ENCODE assay signal across 18 cellular contexts in the genomic region with DNA sequence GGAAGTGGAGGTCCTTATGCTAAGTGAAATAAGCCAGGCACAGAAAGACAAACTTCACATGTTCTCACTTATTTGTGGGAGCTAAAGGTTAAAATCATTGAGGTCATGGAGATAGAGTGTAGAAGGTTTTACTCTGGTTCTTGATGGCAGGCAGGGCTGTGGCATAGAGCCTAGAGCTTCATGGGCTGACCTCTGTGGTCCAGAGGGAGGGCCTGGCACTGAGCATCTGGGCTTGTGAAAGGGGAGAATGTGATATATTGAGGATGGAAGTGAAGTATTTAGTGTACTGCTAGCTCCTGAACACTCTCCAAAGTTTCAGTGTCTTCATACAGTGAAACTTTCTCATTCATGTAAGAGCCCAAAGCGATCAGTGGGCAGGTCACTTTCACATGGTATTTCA.
DNase-seq lines count a peak whose midpoint lies in the region; ATAC-seq and TF ChIP-seq lines count a peak whose summit lies in the region.
"Had no signal": no experiment of that assay in that cellular context is flagged by ENCODE, and none has a peak within 500 bp of the region (broad histone marks: within the 10 kb centered on the region; RNA-seq: fewer than 3 reads in every experiment).

No MANE protein-coding gene starts in this region.

- H3K9me3 ChIP-seq in mesenchymal stem cell (ENCODE audit: control insufficient read depth, low read length): no peaks in the 10 kb centered on the region
- H3K9me3 ChIP-seq: BLaER1 treated with 17β-estradiol and CSF1 and Interleukin-3, amounts not matched to agents 10 nM and 100 nM; HAP-1; SJCRH30 had no signal

- H4K8ac ChIP-seq in mesenchymal stem cell (ENCODE audit: low read length): no peak overlapping the region

- peak overlapping the region; percentile 96 for H3K27ac Mint-ChIP-seq in HFFc6
- H3K27ac Mint-ChIP-seq: CD8-positive, alpha-beta T cell had no signal

- H2BK12ac ChIP-seq in mesenchymal stem cell (ENCODE audit: low read length in 2 of 2): no peak overlapping the region

- H3K79me1 ChIP-seq in mesenchymal stem cell (replicated peaks; ENCODE audit: low read length, poor library complexity, severe bottlenecking): no peaks in the 10 kb centered on the region

- H3K4me1 Mint-ChIP-seq in HFFc6 (ENCODE audit: low read depth): peaks cover 50% of the 10 kb centered on the region

- no peak for ATAC-seq in GM21447 (IDR thresholded peaks at IDR 0.05; ENCODE audit: unreplicated experiment)
- ATAC-seq: CD8-positive, alpha-beta T cell had no signal

- no peak overlapping the region for H3K14ac ChIP-seq in mesenchymal stem cell (ENCODE audit: low read length in 2 of 2)

- H3K36me3 ChIP-seq in mesenchymal stem cell (ENCODE audit: control insufficient read depth in 1 of 2, insufficient read depth in 2 of 2, low read depth in 1 of 2, low read length in 2 of 2): peaks cover 2 to 9% of the 10 kb centered on the region in 2 experiments
- H3K36me3 ChIP-seq: BLaER1 treated with 17β-estradiol and CSF1 and Interleukin-3, amounts not matched to agents 10 nM and 100 nM; HAP-1 had no signal

- H3K4me3 Mint-ChIP-seq in HFFc6: no peak overlapping the region
- H3K4me3 Mint-ChIP-seq: CD8-positive, alpha-beta T cell had no signal

- no peak overlapping the region for H3K27ac ChIP-seq in mesenchymal stem cell (ENCODE audit: low read length, poor library complexity, severe bottlenecking)
- H3K27ac ChIP-seq: BLaER1 treated with 17β-estradiol and CSF1 and Interleukin-3, amounts not matched to agents 10 nM and 100 nM; KMS-11; SJCRH30 had no signal

- H2BK5ac ChIP-seq in mesenchymal stem cell (ENCODE audit: low read depth, low read length, poor library complexity, severe bottlenecking): no peak overlapping the region

- no peak overlapping the region for H3K4ac ChIP-seq in mesenchymal stem cell (ENCODE audit: low read depth in 1 of 2, low read length in 2 of 2)

- peaks cover 3% of the 10 kb centered on the region for H3K4me1 ChIP-seq in mesenchymal stem cell (ENCODE audit: control insufficient read depth, insufficient read depth, low read depth, low read length)
- H3K4me1 ChIP-seq: HAP-1, SJCRH30 had no signal

- H3K9me3 Mint-ChIP-seq in HFFc6: no peaks in the 10 kb centered on the region
- H3K9me3 Mint-ChIP-seq: CD8-positive, alpha-beta T cell had no signal

- H3K23ac ChIP-seq in mesenchymal stem cell (ENCODE audit: low read length in 2 of 2): no peak overlapping the region

- H3K4me3 ChIP-seq in AG10803 (ENCODE audit: low read length) (no peak overlapping the region), mesenchymal stem cell (ENCODE audit: insufficient read depth in 1 of 2, low read depth in 1 of 2, low read length in 2 of 2) (no peak overlapping the region)
- H3K4me3 ChIP-seq: BLaER1 treated with 17β-estradiol and CSF1 and Interleukin-3, amounts not matched to agents 10 nM and 100 nM; HAP-1; SJCRH30 had no signal

- no peaks in the 10 kb centered on the region for H3K27me3 Mint-ChIP-seq in HFFc6 (ENCODE audit: insufficient read depth)

- no peak overlapping the region for H2BK120ac ChIP-seq in mesenchymal stem cell (ENCODE audit: low read depth, low read length)

- no peak overlapping the region for H3K18ac ChIP-seq in mesenchymal stem cell (ENCODE audit: low read depth in 1 of 2, low read length in 2 of 2)

- no peak overlapping the region for H3K4me2 ChIP-seq in mesenchymal stem cell (ENCODE audit: low read length, poor library complexity, severe bottlenecking)
- H3K4me2 ChIP-seq: KMS-11 had no signal

- no peak overlapping the region for H2AFZ ChIP-seq in mesenchymal stem cell (ENCODE audit: low read depth, low read length)

- peak; percentile 68 for DNase-seq in AG10803 (ENCODE audit: low read depth)
- DNase-seq in HFFc6: no peak
- peak; percentile 94 for DNase-seq in fibroblast of gingiva (ENCODE audit: low read depth)
- no peak for DNase-seq in mesenchymal stem cell
- no peak for DNase-seq in NCI-H1105 treated with DMSO at 0.1 percent for 48 hours (lab: John Stamatoyannopoulos, UW)
- DNase-seq in SHP77 (lab: John Stamatoyannopoulos, UW): no peak
- DNase-seq in OCI-M1 (lab: John Stamatoyannopoulos, UW): no peak
- DNase-seq: Calu3; CD8-positive, alpha-beta T cell; NCI-H1436; NCI-H1930; NCI-H345; NCI-H526; SJCRH30 had no signal

- peak overlapping the region; percentile 74 for H2AK5ac ChIP-seq in mesenchymal stem cell (ENCODE audit: low read length, severe bottlenecking)

- H3K9ac ChIP-seq in mesenchymal stem cell (ENCODE audit: low read length): peak overlapping the region; percentile 73
- H3K9ac ChIP-seq: BLaER1 treated with 17β-estradiol and CSF1 and Interleukin-3, amounts not matched to agents 10 nM and 100 nM; KMS-11 had no signal

- 86% methylated on average over 1 of the region's 1 CpG for WGBS in mesenchymal stem cell

- no peak overlapping the region for H2BK15ac ChIP-seq in mesenchymal stem cell (ENCODE audit: low read depth, poor library complexity, severe bottlenecking)

- TF ChIP-seq CTCF in AG10803 (conservative IDR thresholded peaks at IDR 0.05; ENCODE audit: low read length) (no peak), HFFc6 (IDR thresholded peaks at IDR 0.05) (no peak)

- H4K91ac ChIP-seq in mesenchymal stem cell (ENCODE audit: low read length): no peak overlapping the region

- H3K27me3 ChIP-seq in mesenchymal stem cell (ENCODE audit: control insufficient read depth in 1 of 2, insufficient read depth in 1 of 2, low read length in 2 of 2): no peaks in the 10 kb centered on the region
- H3K27me3 ChIP-seq: BLaER1 treated with 17β-estradiol and CSF1 and Interleukin-3, amounts not matched to agents 10 nM and 100 nM; SJCRH30 had no signal

- peaks cover 13% of the 10 kb centered on the region; the same call in 1 of the 2 replicates for H3K36me3 Mint-ChIP-seq in HFFc6 (ENCODE audit: low read depth)
- H3K36me3 Mint-ChIP-seq: CD8-positive, alpha-beta T cell had no signal

Comparison
In these comparisons a context has a peak if more than half of its experiments do, and no peak if none do; other contexts are left out.
1. DNase-seq: peak in AG10803 (single experiment) and fibroblast of gingiva (single experiment); none in HFFc6 (single experiment), mesenchymal stem cell (single experiment), NCI-H1105 treated with DMSO at 0.1 percent for 48 hours (single experiment), SHP77 (0 of 2) and OCI-M1 (single experiment).